ENCODE assay signal across 12 cellular contexts in genomic region chr11:99366476-99366992, GRCh38.
A peak's percentile ranks its signal among the peaks of the same experiment; 100 is the strongest.
DNase-seq lines count a peak whose midpoint lies in the region; ATAC-seq and TF ChIP-seq lines count a peak whose summit lies in the region.
"Had no signal": no experiment of that assay in that cellular context is flagged by ENCODE, and none has a peak within 500 bp of the region (broad histone marks: within the 10 kb centered on the region; RNA-seq: fewer than 3 reads in every experiment).

No MANE protein-coding gene starts in this region.

- no peak for ATAC-seq in left ventricle myocardium superior
- ATAC-seq: A549, HCT116 had no signal

- intact Hi-C loops in left ventricle myocardium superior (cut with micrococcal nuclease) = no loop called here

- no peak overlapping the region for H3K4me3 ChIP-seq in BE2C (ENCODE audit: low read depth, low read length)
- H3K4me3 ChIP-seq: A549; BLaER1 treated with 17β-estradiol and CSF1 and Interleukin-3, amounts not matched to agents 10 nM and 100 nM had no signal

- peak; percentile 17 for DNase-seq in Ammon's horn (ENCODE audit: low spot score)
- peak; percentile 43 for DNase-seq in NCI-H146 (lab: John Stamatoyannopoulos, UW)
- peak; percentile 40 for DNase-seq in NCI-H748 (lab: John Stamatoyannopoulos, UW; ENCODE audit: unreplicated experiment)
- peak; percentile 35 for DNase-seq in putamen (ENCODE audit: low spot score)
- no peak for DNase-seq in left ventricle myocardium superior
- no peak for DNase-seq in BE2C
- DNase-seq: Calu3; CD4-positive, CD25-positive, alpha-beta regulatory T cell; DMS 273 treated with DMSO at 0.1 percent for 48 hours had no signal

- no peaks in the 10 kb centered on the region for H3K27me3 ChIP-seq in BE2C
- H3K27me3 ChIP-seq: BLaER1 treated with 17β-estradiol and CSF1 and Interleukin-3, amounts not matched to agents 10 nM and 100 nM had no signal

- TF ChIP-seq CTCF in BE2C (IDR thresholded peaks at IDR 0.05; ENCODE audit: low read depth, low read length) = no peak

- H3K4me1 ChIP-seq in BE2C = no peaks in the 10 kb centered on the region

- no peaks in the 10 kb centered on the region for H3K36me3 ChIP-seq in BE2C
- H3K36me3 ChIP-seq: BLaER1 treated with 17β-estradiol and CSF1 and Interleukin-3, amounts not matched to agents 10 nM and 100 nM had no signal

- H3K9me3 ChIP-seq in BE2C = no peaks in the 10 kb centered on the region
- H3K9me3 ChIP-seq: A549; BLaER1 treated with 17β-estradiol and CSF1 and Interleukin-3, amounts not matched to agents 10 nM and 100 nM had no signal

Comparison
In these comparisons a context has a peak if more than half of its experiments do, and no peak if none do; other contexts are left out.
1. DNase-seq: peak in Ammon's horn (single experiment), NCI-H146 (single experiment), NCI-H748 (single experiment) and putamen (single experiment); none in left ventricle myocardium superior (single experiment) and BE2C (single experiment).